In the genomic region with DNA sequence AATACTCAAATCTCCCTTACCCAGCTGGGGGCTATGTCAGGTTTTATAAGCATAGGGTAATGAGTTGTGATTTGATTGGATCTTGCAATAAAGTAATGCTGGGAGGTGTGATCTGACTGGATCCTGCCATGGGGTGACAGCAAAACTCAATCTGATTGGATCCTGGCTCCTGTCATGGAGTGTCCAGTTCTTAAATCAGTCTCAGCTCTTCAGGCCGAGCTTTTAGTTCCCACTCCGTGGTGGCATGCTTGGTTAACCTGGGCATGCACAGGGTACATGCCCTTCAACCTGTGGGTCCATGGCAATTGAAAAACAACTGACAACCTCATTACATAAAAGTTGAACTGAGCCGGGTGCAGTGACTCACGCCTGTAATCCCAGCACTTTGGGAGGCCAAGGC, we compare ENCODE assay signal across 6 cellular contexts. TPM values are rescaled to one million over a fixed set of nuclear protein-coding genes. Genes with fewer than 3 reads are reported as not detected.
"Had no signal": no experiment of that assay in that cellular context is flagged by ENCODE, and none has a peak within 500 bp of the region (broad histone marks: within the 10 kb centered on the region; RNA-seq: fewer than 3 reads in every experiment).

No MANE protein-coding gene starts in this region.

RNA-seq across cellular contexts. Expression of gene UPK3B, which starts 15.8 kb away (rescaled TPM):
- total RNA-seq: H4 had no signal
- polyA plus RNA-seq: GM23248 had no signal

RNA-seq across cellular contexts. Expression of gene SPDYE16, which starts 16.9 kb away (rescaled TPM):
- total RNA-seq: GM23248, GM23338, H1, H4, H7, H9 had no signal
- polyA plus RNA-seq: H1 had no signal
